In the genomic region with DNA sequence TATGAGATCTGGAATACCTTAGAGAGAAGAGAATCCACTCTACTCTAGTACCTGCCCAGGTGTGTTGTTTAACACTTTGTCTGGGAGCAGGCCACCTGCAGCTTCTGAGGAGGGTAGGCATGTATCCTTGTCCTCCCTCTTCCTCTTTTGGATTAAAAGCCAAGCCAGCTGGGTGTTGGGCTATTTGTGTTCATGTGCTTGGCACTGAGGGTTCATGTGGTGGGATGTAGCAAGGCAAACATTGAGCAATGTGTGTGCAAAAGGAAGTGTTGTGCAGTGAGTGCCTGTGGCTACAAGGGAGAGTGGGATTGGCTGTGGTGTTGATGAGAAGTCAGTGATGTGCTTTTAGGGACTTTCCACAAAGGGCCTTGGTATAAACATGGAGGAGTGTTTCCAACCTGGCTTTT, we compare ENCODE assay signal across 8 cellular contexts. TPM values are rescaled to one million over a fixed set of nuclear protein-coding genes. Genes with fewer than 3 reads are reported as not detected.
A peak's percentile ranks its signal among the peaks of the same experiment; 100 is the strongest.
DNase-seq lines count a peak whose midpoint lies in the region; ATAC-seq and TF ChIP-seq lines count a peak whose summit lies in the region.

No MANE protein-coding gene starts in this region.

- H3K36me3 Mint-ChIP-seq in T-helper 2 cell treated with Interferon-gamma antibody and Interleukin-4, amounts not matched to agents 5 μg/mL and 100 μg/mL, for 36 hours (ENCODE audit: low read depth), result peaks cover 18% of the 10 kb centered on the region
- peaks cover 19% of the 10 kb centered on the region for H3K36me3 Mint-ChIP-seq in endothelial cell (ENCODE audit: low read depth, unreplicated experiment)

- H3K9me3 Mint-ChIP-seq in T-helper 2 cell treated with Interferon-gamma antibody and Interleukin-4, amounts not matched to agents 5 μg/mL and 100 μg/mL, for 36 hours, result no peaks in the 10 kb centered on the region
- no peaks in the 10 kb centered on the region for H3K9me3 Mint-ChIP-seq in stimulated activated naive CD8-positive, alpha-beta T cell treated with anti-CD3 and anti-CD28 coated beads, Interleukin-15, amount 100 ng/mL, for 72 hours
- no peaks in the 10 kb centered on the region for H3K9me3 Mint-ChIP-seq in endothelial cell (ENCODE audit: unreplicated experiment)

- peaks cover 20% of the 10 kb centered on the region for H3K4me1 Mint-ChIP-seq in T-helper 2 cell treated with Interferon-gamma antibody and Interleukin-4, amounts not matched to agents 5 μg/mL and 100 μg/mL, for 36 hours (ENCODE audit: low read depth)
- peaks cover 30% of the 10 kb centered on the region for H3K4me1 Mint-ChIP-seq in stimulated activated naive CD8-positive, alpha-beta T cell treated with anti-CD3 and anti-CD28 coated beads, Interleukin-15, amount 100 ng/mL, for 72 hours
- H3K4me1 Mint-ChIP-seq in endothelial cell (ENCODE audit: unreplicated experiment), result peaks cover 20% of the 10 kb centered on the region

- H3K27me3 Mint-ChIP-seq in T-helper 2 cell treated with Interferon-gamma antibody and Interleukin-4, amounts not matched to agents 5 μg/mL and 100 μg/mL, for 36 hours (ENCODE audit: low read depth), result no peaks in the 10 kb centered on the region
- H3K27me3 Mint-ChIP-seq in stimulated activated naive CD8-positive, alpha-beta T cell treated with anti-CD3 and anti-CD28 coated beads, Interleukin-15, amount 100 ng/mL, for 72 hours, result no peaks in the 10 kb centered on the region
- H3K27me3 Mint-ChIP-seq in endothelial cell (ENCODE audit: unreplicated experiment), result no peaks in the 10 kb centered on the region

- ATAC-seq in stimulated activated naive CD8-positive, alpha-beta T cell treated with anti-CD3 and anti-CD28 coated beads, Interleukin-15, amount 100 ng/mL, for 72 hours, result peak; percentile 99
- no peak for ATAC-seq in GM18861 (IDR thresholded peaks at IDR 0.05; ENCODE audit: unreplicated experiment)
- ATAC-seq in GM21723 (IDR thresholded peaks at IDR 0.05; ENCODE audit: unreplicated experiment), result no peak

- TF ChIP-seq CTCF in GM20000 (IDR thresholded peaks at IDR 0.05; ENCODE audit: extremely low read depth, missing control alignments) (no peak), endothelial cell (IDR thresholded peaks at IDR 0.05; ENCODE audit: unreplicated experiment) (no peak)

- DNase-seq in AG08395 (ENCODE audit: low spot score) (peak; percentile 13), GM20000 (ENCODE audit: low spot score) (peak; percentile 52), globus pallidus (ENCODE audit: low spot score) (peak; percentile 63), endothelial cell (ENCODE audit: low spot score) (no peak)
- peak; percentile 35 for DNase-seq in T-helper 2 cell treated with Interferon-gamma antibody and Interleukin-4, amounts not matched to agents 5 μg/mL and 100 μg/mL, for 36 hours (ENCODE audit: low spot score)
- DNase-seq in stimulated activated naive CD8-positive, alpha-beta T cell treated with anti-CD3 and anti-CD28 coated beads, Interleukin-15, amount 100 ng/mL, for 72 hours, result peak in 1 of 2 donors; percentile 50

- peak overlapping the region; percentile 32 for H3K27ac Mint-ChIP-seq in T-helper 2 cell treated with Interferon-gamma antibody and Interleukin-4, amounts not matched to agents 5 μg/mL and 100 μg/mL, for 36 hours
- H3K27ac Mint-ChIP-seq in stimulated activated naive CD8-positive, alpha-beta T cell treated with anti-CD3 and anti-CD28 coated beads, Interleukin-15, amount 100 ng/mL, for 72 hours, result peak overlapping the region; percentile 5 to 92
- no peak overlapping the region for H3K27ac Mint-ChIP-seq in endothelial cell (ENCODE audit: unreplicated experiment)

- no peak overlapping the region for H3K4me3 Mint-ChIP-seq in T-helper 2 cell treated with Interferon-gamma antibody and Interleukin-4, amounts not matched to agents 5 μg/mL and 100 μg/mL, for 36 hours
- peak overlapping the region in 1 of 2 donors; percentile 9 for H3K4me3 Mint-ChIP-seq in stimulated activated naive CD8-positive, alpha-beta T cell treated with anti-CD3 and anti-CD28 coated beads, Interleukin-15, amount 100 ng/mL, for 72 hours
- no peak overlapping the region for H3K4me3 Mint-ChIP-seq in endothelial cell (ENCODE audit: unreplicated experiment)

RNA-seq across cellular contexts. Expression of gene TTLL4, which starts 23.0 kb away (rescaled TPM):
- total RNA-seq in endothelial cell (ENCODE audit: unreplicated experiment), result 47.3 TPM

RNA-seq across cellular contexts. Expression of gene CYP27A1, which starts 48.3 kb away (rescaled TPM):
- 9.0 TPM for total RNA-seq in endothelial cell (ENCODE audit: unreplicated experiment)
